Comparison of ENCODE assay signal across 26 cellular contexts in genomic region chr9:78788101-78788500, GRCh38.
A peak's percentile ranks its signal among the peaks of the same experiment; 100 is the strongest.
DNase-seq lines count a peak whose midpoint lies in the region; ATAC-seq and TF ChIP-seq lines count a peak whose summit lies in the region.
"Had no signal": no experiment of that assay in that cellular context is flagged by ENCODE, and none has a peak within 500 bp of the region (broad histone marks: within the 10 kb centered on the region; RNA-seq: fewer than 3 reads in every experiment).

No MANE protein-coding gene starts in this region.

- no peaks in the 10 kb centered on the region for H3K9me3 ChIP-seq in GM23248 (ENCODE audit: low read depth)
- H3K9me3 ChIP-seq: pancreas, right atrium auricular region, thoracic aorta had no signal

- no peak overlapping the region for H3K9ac ChIP-seq in GM23248

- H4K20me1 ChIP-seq in GM23248 (ENCODE audit: insufficient read depth): no peaks in the 10 kb centered on the region

- no peaks in the 10 kb centered on the region for H3K4me1 Mint-ChIP-seq in type B pancreatic cell (ENCODE audit: unreplicated experiment)
- no peaks in the 10 kb centered on the region for H3K4me1 Mint-ChIP-seq in activated CD8-positive, alpha-beta memory T cell treated with anti-CD3 and anti-CD28 coated beads, Interleukin-2, amount 10 ng/mL, durations not matched to agents 7 days and 5 days
- H3K4me1 Mint-ChIP-seq: activated naive CD4-positive, alpha-beta T cell treated with anti-CD3 and anti-CD28 coated beads, Interleukin-2, amount 50 U/mL, for 24 hours; CD4-positive, alpha-beta memory T cell; H9; nephron; WTC11 had no signal

- peaks cover 6% of the 10 kb centered on the region for H3K9me3 Mint-ChIP-seq in type B pancreatic cell
- no peaks in the 10 kb centered on the region for H3K9me3 Mint-ChIP-seq in activated CD8-positive, alpha-beta memory T cell treated with anti-CD3 and anti-CD28 coated beads, Interleukin-2, amount 10 ng/mL, durations not matched to agents 7 days and 5 days (ENCODE audit: low read depth)
- H3K9me3 Mint-ChIP-seq: H9 had no signal

- no peaks in the 10 kb centered on the region for H3K79me2 ChIP-seq in GM23248 (ENCODE audit: insufficient read depth)

- H3K27me3 Mint-ChIP-seq in type B pancreatic cell: no peaks in the 10 kb centered on the region
- H3K27me3 Mint-ChIP-seq in activated CD8-positive, alpha-beta memory T cell treated with anti-CD3 and anti-CD28 coated beads, Interleukin-2, amount 10 ng/mL, durations not matched to agents 7 days and 5 days: no peaks in the 10 kb centered on the region
- H3K27me3 Mint-ChIP-seq: activated naive CD4-positive, alpha-beta T cell treated with anti-CD3 and anti-CD28 coated beads, Interleukin-2, amount 50 U/mL, for 24 hours; CD4-positive, alpha-beta memory T cell had no signal

- H3K4me1 ChIP-seq in GM23248 (ENCODE audit: insufficient read depth): peaks cover 28% of the 10 kb centered on the region
- H3K4me1 ChIP-seq: pancreas, right atrium auricular region had no signal

- ATAC-seq in GM18907 (IDR thresholded peaks at IDR 0.05; ENCODE audit: unreplicated experiment): no peak
- ATAC-seq in activated CD8-positive, alpha-beta memory T cell treated with anti-CD3 and anti-CD28 coated beads, Interleukin-2, amount 10 ng/mL, durations not matched to agents 7 days and 5 days: no peak
- ATAC-seq: pancreas, WTC11 had no signal

- peak overlapping the region; percentile 56 for H2AFZ ChIP-seq in GM23248

- peak overlapping the region; percentile 50 for H3K4me2 ChIP-seq in GM23248 (ENCODE audit: unreplicated experiment)

- H3K27me3 ChIP-seq in GM23248 (replicated peaks; ENCODE audit: insufficient read depth): no peaks in the 10 kb centered on the region
- H3K27me3 ChIP-seq: pancreas, right atrium auricular region had no signal

- CTCF ChIA-PET in activated CD8-positive, alpha-beta memory T cell treated with anti-CD3 and anti-CD28 coated beads, Interleukin-2, amount 10 ng/mL, durations not matched to agents 7 days and 5 days (lab: Charles Lee): no interaction called here

- H3K4me3 ChIP-seq in GM23248 (no peak overlapping the region), astrocyte of the cerebellum (ENCODE audit: low read depth, low read length) (no peak overlapping the region), fibroblast of villous mesenchyme (ENCODE audit: low read depth, low read length) (no peak overlapping the region)
- H3K4me3 ChIP-seq: pancreas, right atrium auricular region, thoracic aorta had no signal

- H3K36me3 ChIP-seq in GM23248 (ENCODE audit: low read depth): no peaks in the 10 kb centered on the region
- H3K36me3 ChIP-seq: pancreas, right atrium auricular region, thoracic aorta had no signal

- H3K36me3 Mint-ChIP-seq in type B pancreatic cell: no peaks in the 10 kb centered on the region
- H3K36me3 Mint-ChIP-seq in activated CD8-positive, alpha-beta memory T cell treated with anti-CD3 and anti-CD28 coated beads, Interleukin-2, amount 10 ng/mL, durations not matched to agents 7 days and 5 days: no peaks in the 10 kb centered on the region
- H3K36me3 Mint-ChIP-seq: activated naive CD4-positive, alpha-beta T cell treated with anti-CD3 and anti-CD28 coated beads, Interleukin-2, amount 50 U/mL, for 24 hours; CD4-positive, alpha-beta memory T cell; WTC11 had no signal

- TF ChIP-seq CTCF in astrocyte of the cerebellum (IDR thresholded peaks at IDR 0.05; ENCODE audit: low read depth, low read length, missing control alignments) (no peak), fibroblast of villous mesenchyme (IDR thresholded peaks at IDR 0.05; ENCODE audit: insufficient read depth, low read depth, low read length) (no peak), type B pancreatic cell (conservative IDR thresholded peaks at IDR 0.05) (no peak)

- H3K27ac ChIP-seq in GM23248: peak overlapping the region; percentile 41
- H3K27ac ChIP-seq: pancreas, right atrium auricular region, thoracic aorta had no signal

- peaks cover 28% of the 10 kb centered on the region; the same call in 1 of the 2 replicates for H3F3A ChIP-seq in GM23248 (ENCODE audit: insufficient read depth)

- in situ Hi-C loops in GM23248 (cut with MboI) (no loop called here), astrocyte of the cerebellum (cut with HindIII; ENCODE audit: low sequenced_read_pairs) (no loop called here)

- no peaks in the 10 kb centered on the region for H3K9me2 ChIP-seq in GM23248 (ENCODE audit: insufficient read depth)

- DNase-seq in GM23248 (peak; percentile 61), astrocyte of the cerebellum (ENCODE audit: low read depth) (peak; percentile 15), fibroblast of villous mesenchyme (ENCODE audit: low read depth) (peak; percentile 4), type B pancreatic cell (ENCODE audit: extremely low spot score, unreplicated experiment) (no peak), mucosa of gallbladder (ENCODE audit: low spot score) (no peak)
- DNase-seq in activated CD8-positive, alpha-beta memory T cell treated with anti-CD3 and anti-CD28 coated beads, Interleukin-2, amount 10 ng/mL, durations not matched to agents 7 days and 5 days: no peak
- DNase-seq: AML-193; anterior cingulate cortex; CD4-positive, alpha-beta memory T cell; cerebellar nuclear complex; DMS 273 treated with DMSO at 0.1 percent for 48 hours; GF-D8; H9; islet precursor cell; midbrain; NCI-H1417; NCI-H446; OCI-M1; pancreas; stimulated activated naive CD4-positive, alpha-beta T cell treated with Interleukin-2 at 50 U/mL for 16 hours had no signal

- H3K27ac Mint-ChIP-seq in type B pancreatic cell: peak overlapping the region; percentile 30
- H3K27ac Mint-ChIP-seq in activated CD8-positive, alpha-beta memory T cell treated with anti-CD3 and anti-CD28 coated beads, Interleukin-2, amount 10 ng/mL, durations not matched to agents 7 days and 5 days: no peak overlapping the region
- H3K27ac Mint-ChIP-seq: activated naive CD4-positive, alpha-beta T cell treated with anti-CD3 and anti-CD28 coated beads, Interleukin-2, amount 50 U/mL, for 24 hours; CD4-positive, alpha-beta memory T cell; nephron; WTC11 had no signal

- H3K4me3 Mint-ChIP-seq in type B pancreatic cell: no peak overlapping the region
- H3K4me3 Mint-ChIP-seq in activated CD8-positive, alpha-beta memory T cell treated with anti-CD3 and anti-CD28 coated beads, Interleukin-2, amount 10 ng/mL, durations not matched to agents 7 days and 5 days: no peak overlapping the region
- H3K4me3 Mint-ChIP-seq: activated naive CD4-positive, alpha-beta T cell treated with anti-CD3 and anti-CD28 coated beads, Interleukin-2, amount 50 U/mL, for 24 hours; CD4-positive, alpha-beta memory T cell; H9; nephron; WTC11 had no signal

Comparison
In these comparisons a context has a peak if more than half of its experiments do, and no peak if none do; other contexts are left out.
1. DNase-seq: peak in GM23248 (single experiment), astrocyte of the cerebellum (single experiment) and fibroblast of villous mesenchyme (single experiment); none in type B pancreatic cell (single experiment), mucosa of gallbladder (single experiment) and activated CD8-positive, alpha-beta memory T cell treated with anti-CD3 and anti-CD28 coated beads, Interleukin-2, amount 10 ng/mL, durations not matched to agents 7 days and 5 days (single experiment).